Comparison of ENCODE assay signal across 28 cellular contexts in genomic region chr9:91481971-91482370, GRCh38.
"Had no signal": no experiment of that assay in that cellular context is flagged by ENCODE, and none has a peak within 500 bp of the region (broad histone marks: within the 10 kb centered on the region; RNA-seq: fewer than 3 reads in every experiment).

No MANE protein-coding gene starts in this region.

- H3K9me3 Mint-ChIP-seq: activated CD4-positive, alpha-beta T cell treated with anti-CD3 and anti-CD28 coated beads, Interleukin-2, amount 10 ng/mL, durations not matched to agents 7 days and 5 days; activated CD8-positive, alpha-beta T cell treated with anti-CD3 and anti-CD28 coated beads for 36 hours; activated naive CD4-positive, alpha-beta T cell treated with anti-CD3 and anti-CD28 coated beads, Interleukin-2, amount 50 U/mL, for 72 hours; activated T-cell treated with anti-CD3 and anti-CD28 coated beads, Interleukin-2, amount 50 U/mL, for 72 hours; dendritic cell treated with granulocyte-macrophage colony-stimulating factor and Interleukin-4, amounts not matched to agents 40 ng/mL and 50 ng/mL, for 4 days; endodermal cell; nephron; stimulated activated effector memory CD8-positive, alpha-beta T cell treated with anti-CD3 and anti-CD28 coated beads, Interleukin-12 subunit alpha, Interleukin-12 subunit beta, amount 100 ng/mL, for 72 hours; stimulated activated naive CD8-positive, alpha-beta T cell treated with anti-CD3 and anti-CD28 coated beads, Interleukin-15, Interleukin-2, amounts not matched to agents 100 ng/mL and 50 ng/mL, for 24 hours had no signal

- H3K36me3 Mint-ChIP-seq: activated naive CD4-positive, alpha-beta T cell treated with anti-CD3 and anti-CD28 coated beads, Interleukin-2, amount 50 U/mL, for 72 hours; stimulated activated effector memory CD8-positive, alpha-beta T cell treated with anti-CD3 and anti-CD28 coated beads, Interleukin-12 subunit alpha, Interleukin-12 subunit beta, amount 100 ng/mL, for 72 hours had no signal

- H3K36me3 ChIP-seq: adrenal gland, esophagus muscularis mucosa, heart left ventricle, ovary, thoracic aorta, WERI-Rb-1 had no signal

- H3K4me3 Mint-ChIP-seq: activated CD4-positive, alpha-beta T cell treated with anti-CD3 and anti-CD28 coated beads, Interleukin-2, amount 10 ng/mL, durations not matched to agents 7 days and 5 days; activated CD8-positive, alpha-beta T cell treated with anti-CD3 and anti-CD28 coated beads for 36 hours; activated T-cell treated with anti-CD3 and anti-CD28 coated beads, Interleukin-2, amount 50 U/mL, for 72 hours; dendritic cell treated with granulocyte-macrophage colony-stimulating factor and Interleukin-4, amounts not matched to agents 40 ng/mL and 50 ng/mL, for 4 days; endodermal cell; nephron; stimulated activated effector memory CD8-positive, alpha-beta T cell treated with anti-CD3 and anti-CD28 coated beads, Interleukin-12 subunit alpha, Interleukin-12 subunit beta, amount 100 ng/mL, for 72 hours; stimulated activated naive CD8-positive, alpha-beta T cell treated with anti-CD3 and anti-CD28 coated beads, Interleukin-15, Interleukin-2, amounts not matched to agents 100 ng/mL and 50 ng/mL, for 24 hours; T-helper 17 cell had no signal

- H3K27ac Mint-ChIP-seq: activated CD4-positive, alpha-beta T cell treated with anti-CD3 and anti-CD28 coated beads, Interleukin-2, amount 10 ng/mL, durations not matched to agents 7 days and 5 days; activated CD8-positive, alpha-beta T cell treated with anti-CD3 and anti-CD28 coated beads for 36 hours; activated naive CD4-positive, alpha-beta T cell treated with anti-CD3 and anti-CD28 coated beads, Interleukin-2, amount 50 U/mL, for 72 hours; activated T-cell treated with anti-CD3 and anti-CD28 coated beads, Interleukin-2, amount 50 U/mL, for 72 hours; dendritic cell treated with granulocyte-macrophage colony-stimulating factor and Interleukin-4, amounts not matched to agents 40 ng/mL and 50 ng/mL, for 4 days; endodermal cell; nephron; progenitor cell of endocrine pancreas; stimulated activated effector memory CD8-positive, alpha-beta T cell treated with anti-CD3 and anti-CD28 coated beads, Interleukin-12 subunit alpha, Interleukin-12 subunit beta, amount 100 ng/mL, for 72 hours; stimulated activated naive CD8-positive, alpha-beta T cell treated with anti-CD3 and anti-CD28 coated beads, Interleukin-15, Interleukin-2, amounts not matched to agents 100 ng/mL and 50 ng/mL, for 24 hours; T-helper 17 cell had no signal

- DNase-seq: activated CD4-positive, alpha-beta T cell treated with anti-CD3 and anti-CD28 coated beads, Interleukin-2, amount 10 ng/mL, durations not matched to agents 7 days and 5 days; activated CD8-positive, alpha-beta T cell treated with anti-CD3 and anti-CD28 coated beads for 36 hours; activated naive CD4-positive, alpha-beta T cell; activated T-cell treated with anti-CD3 and anti-CD28 coated beads, Interleukin-2, amount 50 U/mL, for 72 hours; adrenal gland; aorta; body of pancreas; endodermal cell; foreskin keratinocyte; heart left ventricle; ovary; small intestine; stimulated activated CD4-positive, alpha-beta T cell treated with anti-CD3 and anti-CD28 coated beads, Interleukin-4, amount 100 ng/mL, for 24 hours; T-helper 17 cell; T1000; trophoblast cell; WERI-Rb-1 had no signal

- ATAC-seq: activated CD4-positive, CD25-positive, alpha-beta regulatory T cell treated with anti-CD3 and anti-CD28 coated beads, Interleukin-2, amount 50 U/mL, for 24 hours; activated CD8-positive, alpha-beta T cell treated with anti-CD3 and anti-CD28 coated beads for 36 hours; activated naive CD4-positive, alpha-beta T cell treated with anti-CD3 and anti-CD28 coated beads, Interleukin-2, amount 50 U/mL, for 72 hours; activated T-cell treated with anti-CD3 and anti-CD28 coated beads, Interleukin-2, amount 50 U/mL, for 72 hours; body of pancreas; foreskin keratinocyte; left lobe of liver; sciatic nerve; stimulated activated effector memory CD8-positive, alpha-beta T cell treated with anti-CD3 and anti-CD28 coated beads, Interleukin-12 subunit alpha, Interleukin-12 subunit beta, amount 100 ng/mL, for 72 hours; T-helper 17 cell had no signal

- H3K4me1 Mint-ChIP-seq: activated CD4-positive, alpha-beta T cell treated with anti-CD3 and anti-CD28 coated beads, Interleukin-2, amount 10 ng/mL, durations not matched to agents 7 days and 5 days; nephron; stimulated activated effector memory CD8-positive, alpha-beta T cell treated with anti-CD3 and anti-CD28 coated beads, Interleukin-12 subunit alpha, Interleukin-12 subunit beta, amount 100 ng/mL, for 72 hours; T-helper 17 cell had no signal

- H3K27ac ChIP-seq: adrenal gland, body of pancreas, foreskin keratinocyte, ovary, WERI-Rb-1 had no signal

- H3K4me3 ChIP-seq: adrenal gland, body of pancreas, esophagus muscularis mucosa, ovary, thoracic aorta had no signal

- H3K9me3 ChIP-seq: adrenal gland, body of pancreas, esophagus muscularis mucosa, heart left ventricle, ovary, thoracic aorta had no signal
